Comparison of ENCODE assay signal across 13 cellular contexts in genomic region chr5:83357621-83358231, GRCh38.
"Had no signal": no experiment of that assay in that cellular context is flagged by ENCODE, and none has a peak within 500 bp of the region (broad histone marks: within the 10 kb centered on the region; RNA-seq: fewer than 3 reads in every experiment).

No MANE protein-coding gene starts in this region.

- DNase-seq: activated CD4-positive, alpha-beta T cell treated with anti-CD3 and anti-CD28 coated beads for 1 hour; activated CD4-positive, alpha-beta T cell treated with anti-CD3 and anti-CD28 coated beads, Interleukin-2, amount 50 U/mL, for 4 hours; foreskin melanocyte; lower lobe of right lung; nephron progenitor cell; occipital lobe; stimulated activated CD4-positive, alpha-beta T cell treated with anti-CD3 and anti-CD28 coated beads, Interleukin-15, amount 100 ng/mL, for 24 hours; stimulated activated CD4-positive, alpha-beta T cell treated with anti-CD3 and anti-CD28 coated beads, Interleukin-4, amount 100 ng/mL, for 1 hour; stimulated activated naive CD4-positive, alpha-beta T cell treated with Interleukin-2 at 50 U/mL for 16 hours; substantia nigra; transverse colon had no signal

- H3K27me3 ChIP-seq: cardiac muscle cell, transverse colon had no signal

- H3K9me3 Mint-ChIP-seq: activated naive CD4-positive, alpha-beta T cell treated with anti-CD3 and anti-CD28 coated beads, Interleukin-2, amount 50 U/mL, for 24 hours had no signal

- H3K27ac Mint-ChIP-seq: activated naive CD4-positive, alpha-beta T cell treated with anti-CD3 and anti-CD28 coated beads, Interleukin-2, amount 50 U/mL, for 24 hours; nephron progenitor cell had no signal

- ATAC-seq: lower lobe of right lung had no signal

- H3K36me3 ChIP-seq: cardiac muscle cell, lower lobe of right lung, transverse colon had no signal

- H3K27me3 Mint-ChIP-seq: activated naive CD4-positive, alpha-beta T cell treated with anti-CD3 and anti-CD28 coated beads, Interleukin-2, amount 50 U/mL, for 24 hours had no signal

- H3K4me3 ChIP-seq: cardiac muscle cell, lower lobe of right lung, transverse colon had no signal

- H3K4me3 Mint-ChIP-seq: activated naive CD4-positive, alpha-beta T cell treated with anti-CD3 and anti-CD28 coated beads, Interleukin-2, amount 50 U/mL, for 24 hours; nephron progenitor cell had no signal

- H3K4me1 Mint-ChIP-seq: activated naive CD4-positive, alpha-beta T cell treated with anti-CD3 and anti-CD28 coated beads, Interleukin-2, amount 50 U/mL, for 24 hours; nephron progenitor cell had no signal
